Comparison of ENCODE assay signal across 8 cellular contexts in genomic region chr3:32105291-32106131, GRCh38. TPM values are rescaled to one million over a fixed set of nuclear protein-coding genes. Genes with fewer than 3 reads are reported as not detected.
A peak's percentile ranks its signal among the peaks of the same experiment; 100 is the strongest.
DNase-seq lines count a peak whose midpoint lies in the region; ATAC-seq, FAIRE-seq and TF ChIP-seq lines count a peak whose summit lies in the region.

No MANE protein-coding gene starts in this region.

- peak overlapping the region in 1 of 2 donors; percentile 50 for H3K9ac ChIP-seq in kidney (ENCODE audit: low read length in 2 of 2)

- ATAC-seq in activated T-cell treated with anti-CD3 and anti-CD28 coated beads, Interleukin-2, amount 50 U/mL, for 72 hours (replicated peaks in 1 of 2) = peak; percentile 72
- ATAC-seq in activated naive CD4-positive, alpha-beta T cell treated with anti-CD3 and anti-CD28 coated beads, Interleukin-2, amount 50 U/mL, for 72 hours = peak; percentile 10 to 49
- ATAC-seq in HG03108 (IDR thresholded peaks at IDR 0.05; ENCODE audit: unreplicated experiment) (no peak), GM18519 (IDR thresholded peaks at IDR 0.05; ENCODE audit: low FRiP score, unreplicated experiment) (no peak)

- H3K4me3 Mint-ChIP-seq in activated T-cell treated with anti-CD3 and anti-CD28 coated beads, Interleukin-2, amount 50 U/mL, for 72 hours = peak overlapping the region; percentile 88 to 92

- H3K4me1 ChIP-seq in kidney (ENCODE audit: control insufficient read depth in 1 of 2, insufficient read depth in 1 of 2, low read depth in 1 of 2, low read length in 2 of 2) = peaks cover 20 to 22% of the 10 kb centered on the region in 2 donors

- peak overlapping the region; percentile 66 to 89 for H3K4me3 ChIP-seq in kidney (ENCODE audit: low read length in 2 of 2)

- H3K36me3 ChIP-seq in kidney (ENCODE audit: control insufficient read depth in 1 of 2, insufficient read depth in 2 of 2, low read length in 2 of 2) = no peaks in the 10 kb centered on the region

- intact Hi-C loops in kidney (cut with DNase I) = no loop called here

- peak overlapping the region in 1 of 2 donors; percentile 48 for H3K27ac ChIP-seq in kidney (ENCODE audit: low read depth in 2 of 2, low read length in 2 of 2)
- H3K27ac ChIP-seq in temporal lobe (ENCODE audit: low read depth, low read length) = peak overlapping the region; percentile 79

- peaks cover 52% of the 10 kb centered on the region for H3K4me1 Mint-ChIP-seq in activated T-cell treated with anti-CD3 and anti-CD28 coated beads, Interleukin-2, amount 50 U/mL, for 72 hours (ENCODE audit: low read depth)

- FAIRE-seq in kidney (lab: Jason Lieb, UNC) = no peak

- peak overlapping the region; percentile 98 for H3K27ac Mint-ChIP-seq in activated T-cell treated with anti-CD3 and anti-CD28 coated beads, Interleukin-2, amount 50 U/mL, for 72 hours
- H3K27ac Mint-ChIP-seq in activated naive CD4-positive, alpha-beta T cell treated with anti-CD3 and anti-CD28 coated beads, Interleukin-2, amount 50 U/mL, for 72 hours = peak overlapping the region in 1 of 2 donors; percentile 85

- H3K9me3 ChIP-seq in kidney (ENCODE audit: control insufficient read depth in 1 of 2, low read length in 2 of 2) = peaks cover 0 to 12% of the 10 kb centered on the region in 2 donors

- H3K27me3 Mint-ChIP-seq in activated T-cell treated with anti-CD3 and anti-CD28 coated beads, Interleukin-2, amount 50 U/mL, for 72 hours (ENCODE audit: low read depth) = no peaks in the 10 kb centered on the region

- TF ChIP-seq CTCF in kidney (IDR thresholded peaks at IDR 0.05; ENCODE audit: borderline replicate concordance, extremely low read depth, insufficient read depth) = no peak

- H3K36me3 Mint-ChIP-seq in activated T-cell treated with anti-CD3 and anti-CD28 coated beads, Interleukin-2, amount 50 U/mL, for 72 hours (ENCODE audit: insufficient read depth in 2 of 2) = peaks cover 7 to 19% of the 10 kb centered on the region in 2 donors
- peaks cover 5 to 15% of the 10 kb centered on the region in 2 donors for H3K36me3 Mint-ChIP-seq in activated naive CD4-positive, alpha-beta T cell treated with anti-CD3 and anti-CD28 coated beads, Interleukin-2, amount 50 U/mL, for 72 hours

- DNase-seq in activated T-cell treated with anti-CD3 and anti-CD28 coated beads, Interleukin-2, amount 50 U/mL, for 72 hours = peak; percentile 52 to 63
- no peak for DNase-seq in activated T-cell treated with anti-CD3 and anti-CD28 coated beads for 4 hours
- DNase-seq in activated naive CD4-positive, alpha-beta T cell treated with anti-CD3 and anti-CD28 coated beads, Interleukin-2, amount 50 U/mL, for 72 hours (ENCODE audit: low spot score in 2 of 2) = no peak
- DNase-seq in kidney = no peak
- no peak for DNase-seq in NCI-H2171 treated with DMSO at 0.1 percent for 48 hours (lab: John Stamatoyannopoulos, UW)

- peaks cover 7 to 10% of the 10 kb centered on the region in 2 donors for H3K9me3 Mint-ChIP-seq in activated T-cell treated with anti-CD3 and anti-CD28 coated beads, Interleukin-2, amount 50 U/mL, for 72 hours
- H3K9me3 Mint-ChIP-seq in activated naive CD4-positive, alpha-beta T cell treated with anti-CD3 and anti-CD28 coated beads, Interleukin-2, amount 50 U/mL, for 72 hours = peaks cover 9 to 10% of the 10 kb centered on the region in 2 donors

RNA-seq across cellular contexts. Expression of gene GPD1L, which starts 0.9 kb away (rescaled TPM):
- total RNA-seq in activated T-cell treated with anti-CD3 and anti-CD28 coated beads, Interleukin-2, amount 50 U/mL, for 72 hours = 10 to 100 TPM; 20.6 to 24.2 TPM
- total RNA-seq in activated naive CD4-positive, alpha-beta T cell treated with anti-CD3 and anti-CD28 coated beads, Interleukin-2, amount 50 U/mL, for 72 hours = 10 to 100 TPM in 1 of 2 donors, 1 to 10 TPM in 1; 8.4 to 13.6 TPM
- total RNA-seq in kidney (35.5 TPM), temporal lobe (71.3 TPM)
- polyA plus RNA-seq in kidney (ENCODE audit: insufficient read depth, low read depth, low replicate concordance) = 31.1 TPM

Comparison
In these comparisons a context has a peak if more than half of its experiments do, and no peak if none do; other contexts are left out.
1. DNase-seq: peak in activated T-cell treated with anti-CD3 and anti-CD28 coated beads, Interleukin-2, amount 50 U/mL, for 72 hours (2 of 2); none in activated T-cell treated with anti-CD3 and anti-CD28 coated beads for 4 hours (single experiment), activated naive CD4-positive, alpha-beta T cell treated with anti-CD3 and anti-CD28 coated beads, Interleukin-2, amount 50 U/mL, for 72 hours (0 of 2), kidney (single experiment) and NCI-H2171 treated with DMSO at 0.1 percent for 48 hours (single experiment).
2. ATAC-seq: peak in activated T-cell treated with anti-CD3 and anti-CD28 coated beads, Interleukin-2, amount 50 U/mL, for 72 hours (2 of 2) and activated naive CD4-positive, alpha-beta T cell treated with anti-CD3 and anti-CD28 coated beads, Interleukin-2, amount 50 U/mL, for 72 hours (2 of 2); none in HG03108 (single experiment) and GM18519 (single experiment).